1 cellular context compared by ENCODE assay signal in the genomic region with DNA sequence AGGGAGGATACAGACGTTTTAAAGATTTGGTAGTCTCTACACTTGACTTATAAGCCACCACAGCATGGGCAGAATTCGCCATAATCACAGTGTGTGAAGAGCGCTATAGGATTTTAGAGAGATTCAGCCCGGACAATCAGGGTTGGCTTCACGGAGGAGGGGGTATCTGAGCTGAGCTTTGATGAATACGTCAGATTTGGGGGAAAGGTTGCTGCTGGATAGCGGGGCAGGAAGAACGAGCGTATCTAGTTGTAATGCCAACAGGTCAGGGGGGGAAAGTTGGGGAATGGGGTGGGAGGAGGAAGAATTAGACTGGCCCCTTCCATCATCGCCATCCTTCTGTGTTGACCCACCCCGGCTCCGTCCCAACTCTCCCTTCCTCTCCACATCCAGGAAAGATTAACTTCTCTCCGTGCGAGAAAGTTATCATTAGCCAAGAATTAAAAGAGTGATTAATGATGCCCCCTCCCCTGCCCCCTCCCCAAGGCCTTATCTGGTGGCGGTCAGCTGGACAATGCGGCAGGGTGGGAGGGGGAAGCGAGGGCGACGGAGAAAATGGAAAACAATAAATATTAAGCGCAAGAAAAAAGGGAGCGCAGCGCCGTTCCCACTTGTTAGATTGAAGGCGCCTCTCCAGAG.
TF ChIP-seq lines count a peak whose summit lies in the region.

No MANE protein-coding gene starts in this region.

TF ChIP-seq in SK-N-SH, 30 proteins besides CTCF, POLR2A, EP300 and RAD21 (continued from another document):
- TF ChIP-seq GABPA (IDR thresholded peaks at IDR 0.05; ENCODE audit: low read depth), result no peak
- TF ChIP-seq NFIC (IDR thresholded peaks at IDR 0.05; ENCODE audit: borderline replicate concordance), result no peak
- no peak for TF ChIP-seq USF2 (IDR thresholded peaks at IDR 0.05; ENCODE audit: borderline replicate concordance, low read depth, low read length)
- no peak for TF ChIP-seq YY1 (IDR thresholded peaks at IDR 0.05; ENCODE audit: low read depth)
- TF ChIP-seq TCF12 (IDR thresholded peaks at IDR 0.05), result no peak
- no peak for TF ChIP-seq ELF1 (IDR thresholded peaks at IDR 0.05)
- no peak for TF ChIP-seq CHD2 (IDR thresholded peaks at IDR 0.05; ENCODE audit: low read length, partially characterized antibody)
- no peak for TF ChIP-seq RCOR1 (IDR thresholded peaks at IDR 0.05; ENCODE audit: low read length)
- TF ChIP-seq, protein P1, sequence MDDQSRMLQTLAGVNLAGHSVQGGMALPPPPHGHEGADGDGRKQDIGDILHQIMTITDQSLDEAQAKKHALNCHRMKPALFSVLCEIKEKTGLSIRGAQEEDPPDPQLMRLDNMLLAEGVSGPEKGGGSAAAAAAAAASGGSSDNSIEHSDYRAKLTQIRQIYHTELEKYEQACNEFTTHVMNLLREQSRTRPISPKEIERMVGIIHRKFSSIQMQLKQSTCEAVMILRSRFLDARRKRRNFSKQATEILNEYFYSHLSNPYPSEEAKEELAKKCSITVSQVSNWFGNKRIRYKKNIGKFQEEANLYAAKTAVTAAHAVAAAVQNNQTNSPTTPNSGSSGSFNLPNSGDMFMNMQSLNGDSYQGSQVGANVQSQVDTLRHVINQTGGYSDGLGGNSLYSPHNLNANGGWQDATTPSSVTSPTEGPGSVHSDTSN (IDR thresholded peaks at IDR 0.05), result no peak
- no peak for TF ChIP-seq FOSL2 (IDR thresholded peaks at IDR 0.05; ENCODE audit: borderline replicate concordance, low read depth)
- TF ChIP-seq USF1 (IDR thresholded peaks at IDR 0.05; ENCODE audit: borderline replicate concordance, low read depth), result no peak
